21 cellular contexts compared by ENCODE assay signal in the genomic region with DNA sequence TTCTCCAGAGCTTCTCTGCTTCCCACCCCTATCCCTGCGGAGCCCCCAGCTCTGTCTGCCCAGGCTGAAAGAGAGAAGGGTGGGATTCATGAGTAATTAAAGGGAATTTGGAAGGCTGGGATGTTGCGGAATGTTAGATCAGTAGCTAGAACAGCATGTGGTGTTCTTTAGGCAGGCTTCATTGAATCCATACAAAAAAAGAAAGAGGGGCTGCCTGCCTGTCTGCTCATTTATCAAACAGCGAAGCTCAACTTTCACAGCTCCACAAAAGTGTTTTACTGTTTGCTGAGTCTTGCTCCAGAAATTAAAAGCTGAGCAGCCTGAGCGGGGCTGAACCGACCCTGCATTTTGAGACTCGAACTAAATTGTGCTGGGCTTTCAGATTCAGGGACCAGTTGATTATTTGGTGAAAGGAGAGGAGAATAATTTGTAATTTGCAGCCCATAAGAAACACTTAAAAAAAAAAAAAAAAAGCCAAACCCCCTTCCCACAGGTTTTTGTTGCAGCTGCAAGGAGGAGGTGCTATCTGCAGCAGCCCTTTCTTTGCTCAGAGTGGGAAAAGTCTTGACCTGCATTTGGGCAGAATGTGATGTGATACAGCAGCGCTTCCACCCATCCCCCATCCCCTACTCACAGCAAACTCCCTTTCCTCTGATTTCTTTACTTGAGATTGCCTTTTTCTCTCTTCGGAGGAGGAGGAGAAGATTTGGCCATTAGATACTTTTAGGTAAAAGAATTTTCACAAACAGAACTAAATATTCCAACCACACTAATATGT.
DNase-seq lines count a peak whose midpoint lies in the region; ATAC-seq and TF ChIP-seq lines count a peak whose summit lies in the region.
"Had no signal": no experiment of that assay in that cellular context is flagged by ENCODE, and none has a peak within 500 bp of the region (broad histone marks: within the 10 kb centered on the region; RNA-seq: fewer than 3 reads in every experiment).

No MANE protein-coding gene starts in this region.

- intact Hi-C loops in PC-3 (cut with micrococcal nuclease), result no loop called here

- POLR2A ChIA-PET in PC-3 (lab: Charles Lee; ENCODE audit: unreplicated experiment), result no interaction called here

- no peaks in the 10 kb centered on the region for H4K20me1 ChIP-seq in PC-3 (ENCODE audit: low read length)

- no peak overlapping the region for H2AFZ ChIP-seq in PC-3 (ENCODE audit: low read length)

- H3K27ac ChIP-seq in HUES64 (ENCODE audit: low read depth, low read length) (peak overlapping the region; percentile 64), PC-3 (ENCODE audit: low read length) (no peak overlapping the region)
- H3K27ac ChIP-seq: ascending aorta, Peyer's patch, SJSA1, testis had no signal

- 50% methylated on average over 6 of the region's 8 CpGs for WGBS in HUES64

- no peaks in the 10 kb centered on the region for H3K36me3 ChIP-seq in HUES64 (ENCODE audit: insufficient read depth, low read length)
- H3K36me3 ChIP-seq in PC-3 (ENCODE audit: low read depth, low read length), result no peaks in the 10 kb centered on the region
- H3K36me3 ChIP-seq: ascending aorta, Peyer's patch, SJSA1 had no signal

- H3K27ac Mint-ChIP-seq in brain, result peak overlapping the region; percentile 58 to 94 (median 85)
- H3K27ac Mint-ChIP-seq: activated CD4-positive, alpha-beta T cell treated with anti-CD3 and anti-CD28 coated beads, Interleukin-2, amount 10 ng/mL, durations not matched to agents 24 days and 14 days; activated naive CD4-positive, alpha-beta T cell treated with anti-CD3 and anti-CD28 coated beads, Interleukin-2, amount 50 U/mL, for 72 hours; CD4-positive, alpha-beta T cell; T-helper 1 cell treated with Interleukin-12 subunit alpha and Interleukin-12 subunit beta and Interleukin-4 antibody, amounts not matched to agents 30 μg/mL and 1 μg/mL, for 36 hours had no signal

- no peaks in the 10 kb centered on the region for H3K27me3 Mint-ChIP-seq in brain

- H3K4me1 Mint-ChIP-seq in brain, result peaks cover 44% of the 10 kb centered on the region
- H3K4me1 Mint-ChIP-seq: activated CD4-positive, alpha-beta T cell treated with anti-CD3 and anti-CD28 coated beads, Interleukin-2, amount 10 ng/mL, durations not matched to agents 24 days and 14 days had no signal

- H3K36me3 Mint-ChIP-seq in brain, result peaks cover 7% of the 10 kb centered on the region
- H3K36me3 Mint-ChIP-seq: activated naive CD4-positive, alpha-beta T cell treated with anti-CD3 and anti-CD28 coated beads, Interleukin-2, amount 50 U/mL, for 72 hours had no signal

- no peak overlapping the region for H3K4me2 ChIP-seq in PC-3 (ENCODE audit: low read length)
- H3K4me2 ChIP-seq: smooth muscle cell had no signal

- no peaks in the 10 kb centered on the region for H3F3A ChIP-seq in PC-3 (ENCODE audit: low read length, unreplicated experiment)

- H3K4me3 ChIP-seq in HUES64 (ENCODE audit: low read length), result peak overlapping the region; percentile 12; the same call in 1 of the 2 replicates
- H3K4me3 ChIP-seq in PC-3 (ENCODE audit: low read length), result no peak overlapping the region
- H3K4me3 ChIP-seq: ascending aorta, Peyer's patch, SJSA1, smooth muscle cell, testis had no signal

- H3K27me3 ChIP-seq in HUES64 (ENCODE audit: insufficient read depth, low read length), result no peaks in the 10 kb centered on the region
- peaks cover 81% of the 10 kb centered on the region for H3K27me3 ChIP-seq in PC-3 (ENCODE audit: low read length)
- H3K27me3 ChIP-seq: ascending aorta, Peyer's patch, testis had no signal

- no TSS peak for BruUV-seq in PC-3 (replicated peaks; lab: Mats Ljungman, UMichigan)

- no peaks in the 10 kb centered on the region for H3K79me2 ChIP-seq in PC-3 (ENCODE audit: low read length)

- peak overlapping the region; percentile 68 to 83 (median 75) for H3K4me3 Mint-ChIP-seq in brain
- H3K4me3 Mint-ChIP-seq: activated CD4-positive, alpha-beta T cell treated with anti-CD3 and anti-CD28 coated beads, Interleukin-2, amount 10 ng/mL, durations not matched to agents 24 days and 14 days; CD4-positive, alpha-beta T cell; T-helper 1 cell treated with Interleukin-12 subunit alpha and Interleukin-12 subunit beta and Interleukin-4 antibody, amounts not matched to agents 30 μg/mL and 1 μg/mL, for 36 hours had no signal

- CTCF ChIA-PET in PC-3 (lab: Charles Lee), result no interaction called here

- ATAC-seq in PC-3 (no peak), GM18519 (IDR thresholded peaks at IDR 0.05; ENCODE audit: low FRiP score, unreplicated experiment) (no peak)
- ATAC-seq: activated naive CD4-positive, alpha-beta T cell treated with anti-CD3 and anti-CD28 coated beads, Interleukin-2, amount 50 U/mL, for 72 hours; left colon had no signal

- H3K4me1 ChIP-seq in HUES64 (ENCODE audit: insufficient read depth, low read length) (peaks cover 16% of the 10 kb centered on the region), PC-3 (ENCODE audit: insufficient read depth, low read length) (no peaks in the 10 kb centered on the region)
- H3K4me1 ChIP-seq: ascending aorta, Peyer's patch, SJSA1, testis had no signal

- peak; percentile 52 for DNase-seq in iPS-NIHi7 (ENCODE audit: extremely low spot score)
- peak; percentile 75 for DNase-seq in retina
- DNase-seq in NCI-H1694 treated with DMSO at 0.1 percent for 48 hours (lab: John Stamatoyannopoulos, UW), result no peak
- no peak for DNase-seq in PC-3
- DNase-seq: activated CD4-positive, alpha-beta T cell treated with anti-CD3 and anti-CD28 coated beads, Interleukin-2, amount 10 ng/mL, durations not matched to agents 24 days and 14 days; CD4-positive, alpha-beta T cell; DMS53; left colon; NCI-H146; Peyer's patch; stimulated activated CD4-positive, alpha-beta T cell treated with anti-CD3 and anti-CD28 coated beads, Interleukin-2, amount 100 ng/mL, for 48 hours; stimulated activated naive CD4-positive, alpha-beta T cell; testis had no signal

- peak overlapping the region; percentile 30; the same call in 1 of the 2 replicates for H3K9ac ChIP-seq in HUES64 (ENCODE audit: low read depth, low read length)
- no peak overlapping the region for H3K9ac ChIP-seq in PC-3 (ENCODE audit: low read length)

- H3K9me3 Mint-ChIP-seq in brain, result no peaks in the 10 kb centered on the region
- H3K9me3 Mint-ChIP-seq: activated CD4-positive, alpha-beta T cell treated with anti-CD3 and anti-CD28 coated beads, Interleukin-2, amount 10 ng/mL, durations not matched to agents 24 days and 14 days; activated naive CD4-positive, alpha-beta T cell treated with anti-CD3 and anti-CD28 coated beads, Interleukin-2, amount 50 U/mL, for 72 hours; T-helper 1 cell treated with Interleukin-12 subunit alpha and Interleukin-12 subunit beta and Interleukin-4 antibody, amounts not matched to agents 30 μg/mL and 1 μg/mL, for 36 hours had no signal

- TF ChIP-seq CTCF in brain (conservative IDR thresholded peaks at IDR 0.05) (no peak), PC-3 (conservative IDR thresholded peaks at IDR 0.05; ENCODE audit: low read depth, low read length) (no peak)

- no peaks in the 10 kb centered on the region for H3K9me3 ChIP-seq in HUES64 (ENCODE audit: insufficient read depth, low read depth, low read length)
- no peaks in the 10 kb centered on the region for H3K9me3 ChIP-seq in PC-3 (ENCODE audit: low read length)
- H3K9me3 ChIP-seq: ascending aorta, Peyer's patch, SJSA1, testis had no signal

- H3K9me2 ChIP-seq in PC-3 (replicated peaks; ENCODE audit: low read length), result no peaks in the 10 kb centered on the region

Comparison
In these comparisons a context has a peak if more than half of its experiments do, and no peak if none do; other contexts are left out.
1. DNase-seq: peak in iPS-NIHi7 (single experiment) and retina (single experiment); none in NCI-H1694 treated with DMSO at 0.1 percent for 48 hours (single experiment) and PC-3 (single experiment).